Comparison of ENCODE assay signal across 8 cellular contexts in genomic region chr19:42184401-42184861, GRCh38. TPM values are rescaled to one million over a fixed set of nuclear protein-coding genes. Genes with fewer than 3 reads are reported as not detected.
A peak's percentile ranks its signal among the peaks of the same experiment; 100 is the strongest.
DNase-seq lines count a peak whose midpoint lies in the region; ATAC-seq and TF ChIP-seq lines count a peak whose summit lies in the region.

No MANE protein-coding gene starts in this region.

- TF ChIP-seq CTCF in BJ (IDR thresholded peaks at IDR 0.05; ENCODE audit: insufficient read depth, low read depth, low read length): peak; percentile 95
- peak; percentile 96 for TF ChIP-seq CTCF in activated CD8-positive, alpha-beta T cell treated with anti-CD3 and anti-CD28 coated beads for 36 hours (IDR thresholded peaks at IDR 0.05)
- peak; percentile 97 for TF ChIP-seq CTCF in mesothelial cell of epicardium (IDR thresholded peaks at IDR 0.05; ENCODE audit: unreplicated experiment)

- H3K36me3 ChIP-seq in BJ (ENCODE audit: control insufficient read depth, insufficient read depth, low read length): no peaks in the 10 kb centered on the region

- DNase-seq in BJ (ENCODE audit: low read depth): peak; percentile 40
- DNase-seq in HCEC 1CT: peak; percentile 84
- DNase-seq in NCI-H748 treated with DMSO at 0.1 percent for 48 hours (lab: John Stamatoyannopoulos, UW): peak; percentile 65
- peak; percentile 83 for DNase-seq in activated CD8-positive, alpha-beta T cell treated with anti-CD3 and anti-CD28 coated beads for 36 hours
- DNase-seq in effector CD8-positive, alpha-beta T cell (lab: John Stamatoyannopoulos, UW): peak; percentile 60
- DNase-seq in mesothelial cell of epicardium (ENCODE audit: low spot score in 2 of 2, unreplicated experiment in 2 of 2): peak; percentile 58 to 79
- DNase-seq in stimulated activated CD8-positive, alpha-beta memory T cell treated with anti-CD3 and anti-CD28 coated beads, Interleukin-2, amount 100 ng/mL, for 48 hours (ENCODE audit: low read depth in 2 of 2): peak; percentile 64 to 67

- H3K9me3 Mint-ChIP-seq in activated CD8-positive, alpha-beta T cell treated with anti-CD3 and anti-CD28 coated beads for 36 hours: no peaks in the 10 kb centered on the region
- H3K9me3 Mint-ChIP-seq in mesothelial cell of epicardium: no peaks in the 10 kb centered on the region

- H3K27ac Mint-ChIP-seq in activated CD8-positive, alpha-beta T cell treated with anti-CD3 and anti-CD28 coated beads for 36 hours: peak overlapping the region; percentile 36
- no peak overlapping the region for H3K27ac Mint-ChIP-seq in mesothelial cell of epicardium

- peaks cover 18% of the 10 kb centered on the region for H3K27me3 ChIP-seq in BJ (ENCODE audit: control insufficient read depth, insufficient read depth, low read length)

- peak; percentile 85 for ATAC-seq in activated CD8-positive, alpha-beta T cell treated with anti-CD3 and anti-CD28 coated beads for 36 hours
- no peak for ATAC-seq in GM21381 (IDR thresholded peaks at IDR 0.05; ENCODE audit: unreplicated experiment)

- H3K4me1 Mint-ChIP-seq in activated CD8-positive, alpha-beta T cell treated with anti-CD3 and anti-CD28 coated beads for 36 hours (ENCODE audit: low read depth): peaks cover 21% of the 10 kb centered on the region
- no peaks in the 10 kb centered on the region for H3K4me1 Mint-ChIP-seq in mesothelial cell of epicardium

- POLR2A ChIA-PET in BJ (lab: Charles Lee): no interaction called here
- POLR2A ChIA-PET in activated CD8-positive, alpha-beta T cell treated with anti-CD3 and anti-CD28 coated beads for 36 hours (lab: Charles Lee): interaction anchor here (1.4 kb wide), 1 partner anchor 17 kb away, joined by 3 read pairs; no protein-coding TSS in a partner anchor

- H3K4me3 ChIP-seq in BJ (ENCODE audit: low read depth, low read length): no peak overlapping the region

- H3K4me3 Mint-ChIP-seq in activated CD8-positive, alpha-beta T cell treated with anti-CD3 and anti-CD28 coated beads for 36 hours: no peak overlapping the region
- no peak overlapping the region for H3K4me3 Mint-ChIP-seq in mesothelial cell of epicardium

- intact Hi-C loops in activated CD8-positive, alpha-beta T cell treated with anti-CD3 and anti-CD28 coated beads for 36 hours (cut with micrococcal nuclease): loop anchor here (1.0 to 2.0 kb wide), 2 partner anchors 52 to 76 kb away; partner anchors contain the start of gene POU2F2

- H3K36me3 Mint-ChIP-seq in activated CD8-positive, alpha-beta T cell treated with anti-CD3 and anti-CD28 coated beads for 36 hours (ENCODE audit: low read depth): no peaks in the 10 kb centered on the region
- no peaks in the 10 kb centered on the region for H3K36me3 Mint-ChIP-seq in mesothelial cell of epicardium

- H3K27me3 Mint-ChIP-seq in activated CD8-positive, alpha-beta T cell treated with anti-CD3 and anti-CD28 coated beads for 36 hours: no peaks in the 10 kb centered on the region
- peaks cover 45% of the 10 kb centered on the region for H3K27me3 Mint-ChIP-seq in mesothelial cell of epicardium (ENCODE audit: low read depth)

- CTCF ChIA-PET in BJ (lab: Yijun Ruan, JAX): interaction anchor here (0.6 to 6.6 kb wide), 26 partner anchors 9 to 529 kb away, joined by 3 to 98 read pairs (median 4); partner anchors contain the start of genes DEDD2 and POU2F2
- CTCF ChIA-PET in activated CD8-positive, alpha-beta T cell treated with anti-CD3 and anti-CD28 coated beads for 36 hours (lab: Charles Lee): interaction anchor here (0.7 to 6.1 kb wide), 25 partner anchors 8 to 119 kb away, joined by 3 to 70 read pairs (median 5); partner anchors contain the start of genes DEDD2 and POU2F2

RNA-seq across cellular contexts. Expression of gene DEDD2, which starts 33.0 kb away (rescaled TPM):
- 19.1 and 30.4 TPM in 2 replicates for polyA plus RNA-seq in BJ (2011; rRNA removed)
- polyA minus RNA-seq in BJ (2011; rRNA and poly(A)+ RNA removed): 8.3 and 16.0 TPM in 2 replicates
- 10 to 100 TPM; 21.7 to 22.5 TPM for total RNA-seq in activated CD8-positive, alpha-beta T cell treated with anti-CD3 and anti-CD28 coated beads for 36 hours
- total RNA-seq in mesothelial cell of epicardium: 21.3 to 24.0 TPM (median 23.7 TPM) in 3 replicates

RNA-seq across cellular contexts. Expression of gene ZNF526, which starts 35.7 kb away (rescaled TPM):
- polyA plus RNA-seq in BJ (2011; rRNA removed): 4.8 and 5.9 TPM in 2 replicates
- polyA minus RNA-seq in BJ (2011; rRNA and poly(A)+ RNA removed): 9.8 and 14.0 TPM in 2 replicates
- total RNA-seq in activated CD8-positive, alpha-beta T cell treated with anti-CD3 and anti-CD28 coated beads for 36 hours: 10 to 100 TPM; 12.0 to 12.3 TPM
- 12.3 to 13.4 TPM (median 13.3 TPM) in 3 replicates for total RNA-seq in mesothelial cell of epicardium

RNA-seq across cellular contexts. Expression of gene POU2F2, which starts 52.2 kb away (rescaled TPM):
- polyA plus RNA-seq in BJ (2011; rRNA removed): 1.8 and 2.2 TPM in 2 replicates
- 1.1 and 1.5 TPM in 2 replicates for polyA minus RNA-seq in BJ (2011; rRNA and poly(A)+ RNA removed)
- total RNA-seq in activated CD8-positive, alpha-beta T cell treated with anti-CD3 and anti-CD28 coated beads for 36 hours: 10 to 100 TPM; 37.7 to 40.7 TPM
- 0.65 to 0.93 TPM (median 0.66 TPM) in 3 replicates for total RNA-seq in mesothelial cell of epicardium

RNA-seq across cellular contexts. Expression of gene GSK3A, which starts 58.0 kb away (rescaled TPM):
- 27.7 and 36.1 TPM in 2 replicates for polyA plus RNA-seq in BJ (2011; rRNA removed)
- 21.9 and 22.7 TPM in 2 replicates for polyA minus RNA-seq in BJ (2011; rRNA and poly(A)+ RNA removed)
- 10 to 100 TPM; 30.5 to 31.7 TPM for total RNA-seq in activated CD8-positive, alpha-beta T cell treated with anti-CD3 and anti-CD28 coated beads for 36 hours
- total RNA-seq in mesothelial cell of epicardium: 42.9 to 45.5 TPM (median 44.6 TPM) in 3 replicates

Comparison
In these comparisons a context has a peak if more than half of its experiments do, and no peak if none do; other contexts are left out.
1. RNA of gene POU2F2, which starts 52.2 kb away (total RNA-seq): 37.7 to 40.7 TPM in activated CD8-positive, alpha-beta T cell treated with anti-CD3 and anti-CD28 coated beads for 36 hours; 0.65 to 0.93 TPM in mesothelial cell of epicardium; every median in the first group is over 10 times any median in the second.
2. Peak in every context shown above with its lines, with median percentiles within 50 percentile points of each other: DNase-seq and CTCF ChIP-seq.